Comparison of ENCODE assay signal across 1 cellular context in the genomic region with DNA sequence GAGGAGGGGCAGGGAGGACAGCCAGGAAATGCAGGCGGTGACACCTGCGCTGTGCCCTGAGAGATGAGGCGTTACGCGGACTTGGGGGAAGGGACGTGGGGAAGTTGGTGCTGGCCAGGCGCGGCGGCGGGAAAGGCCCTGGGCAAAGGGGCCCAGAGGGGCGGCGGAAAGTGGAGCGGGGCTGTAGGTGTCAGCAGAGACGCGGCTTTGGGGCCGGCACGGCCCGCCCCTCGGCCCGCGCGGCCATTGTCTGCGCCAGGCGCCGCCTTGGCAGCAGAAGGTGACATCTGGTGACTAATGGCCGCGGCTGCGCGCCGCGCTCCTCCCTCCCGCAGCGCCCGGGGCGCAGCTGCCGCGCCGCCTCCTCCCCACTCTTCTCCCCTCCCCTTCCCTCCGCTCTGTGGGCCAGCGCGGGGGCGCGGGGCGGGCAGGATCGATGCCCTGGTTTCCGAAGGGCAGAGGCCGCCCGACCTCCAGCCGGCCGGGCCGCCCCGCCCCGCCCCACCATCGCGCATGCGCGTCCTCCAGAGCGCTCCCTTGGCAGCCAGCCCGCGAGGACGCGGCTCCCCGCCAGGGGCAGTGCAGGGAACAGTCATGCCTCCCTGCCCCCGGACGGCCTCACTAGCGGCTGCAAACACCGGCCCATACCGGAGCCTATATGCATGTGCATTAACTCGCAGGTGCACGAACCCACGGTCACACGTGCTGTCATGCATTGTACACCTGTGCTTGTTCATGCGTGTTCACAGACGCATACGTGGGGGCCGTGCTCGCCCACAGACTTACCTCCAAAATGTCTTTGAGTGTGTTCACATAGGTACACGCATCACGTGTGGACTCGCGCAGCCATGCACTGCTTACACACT.
A peak's percentile ranks its signal among the peaks of the same experiment; 100 is the strongest.
TF ChIP-seq lines count a peak whose summit lies in the region.

No MANE protein-coding gene starts in this region.

TF ChIP-seq in GM12878, 131 proteins besides CTCF, POLR2A, EP300 and RAD21 (continued from another document):
- TF ChIP-seq, protein P1, sequence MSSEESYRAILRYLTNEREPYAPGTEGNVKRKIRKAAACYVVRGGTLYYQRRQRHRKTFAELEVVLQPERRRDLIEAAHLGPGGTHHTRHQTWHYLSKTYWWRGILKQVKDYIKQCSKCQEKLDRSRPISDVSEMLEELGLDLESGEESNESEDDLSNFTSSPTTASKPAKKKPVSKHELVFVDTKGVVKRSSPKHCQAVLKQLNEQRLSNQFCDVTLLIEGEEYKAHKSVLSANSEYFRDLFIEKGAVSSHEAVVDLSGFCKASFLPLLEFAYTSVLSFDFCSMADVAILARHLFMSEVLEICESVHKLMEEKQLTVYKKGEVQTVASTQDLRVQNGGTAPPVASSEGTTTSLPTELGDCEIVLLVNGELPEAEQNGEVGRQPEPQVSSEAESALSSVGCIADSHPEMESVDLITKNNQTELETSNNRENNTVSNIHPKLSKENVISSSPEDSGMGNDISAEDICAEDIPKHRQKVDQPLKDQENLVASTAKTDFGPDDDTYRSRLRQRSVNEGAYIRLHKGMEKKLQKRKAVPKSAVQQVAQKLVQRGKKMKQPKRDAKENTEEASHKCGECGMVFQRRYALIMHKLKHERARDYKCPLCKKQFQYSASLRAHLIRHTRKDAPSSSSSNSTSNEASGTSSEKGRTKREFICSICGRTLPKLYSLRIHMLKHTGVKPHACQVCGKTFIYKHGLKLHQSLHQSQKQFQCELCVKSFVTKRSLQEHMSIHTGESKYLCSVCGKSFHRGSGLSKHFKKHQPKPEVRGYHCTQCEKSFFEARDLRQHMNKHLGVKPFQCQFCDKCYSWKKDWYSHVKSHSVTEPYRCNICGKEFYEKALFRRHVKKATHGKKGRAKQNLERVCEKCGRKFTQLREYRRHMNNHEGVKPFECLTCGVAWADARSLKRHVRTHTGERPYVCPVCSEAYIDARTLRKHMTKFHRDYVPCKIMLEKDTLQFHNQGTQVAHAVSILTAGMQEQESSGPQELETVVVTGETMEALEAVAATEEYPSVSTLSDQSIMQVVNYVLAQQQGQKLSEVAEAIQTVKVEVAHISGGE (CRISPR knock-in tag; IDR thresholded peaks at IDR 0.05): no peak
- no peak for TF ChIP-seq SIN3A (IDR thresholded peaks at IDR 0.05; ENCODE audit: low read depth, low read length)
- TF ChIP-seq RUNX3 (IDR thresholded peaks at IDR 0.05; ENCODE audit: low read length): peak; percentile 33
- TF ChIP-seq, protein P2, sequence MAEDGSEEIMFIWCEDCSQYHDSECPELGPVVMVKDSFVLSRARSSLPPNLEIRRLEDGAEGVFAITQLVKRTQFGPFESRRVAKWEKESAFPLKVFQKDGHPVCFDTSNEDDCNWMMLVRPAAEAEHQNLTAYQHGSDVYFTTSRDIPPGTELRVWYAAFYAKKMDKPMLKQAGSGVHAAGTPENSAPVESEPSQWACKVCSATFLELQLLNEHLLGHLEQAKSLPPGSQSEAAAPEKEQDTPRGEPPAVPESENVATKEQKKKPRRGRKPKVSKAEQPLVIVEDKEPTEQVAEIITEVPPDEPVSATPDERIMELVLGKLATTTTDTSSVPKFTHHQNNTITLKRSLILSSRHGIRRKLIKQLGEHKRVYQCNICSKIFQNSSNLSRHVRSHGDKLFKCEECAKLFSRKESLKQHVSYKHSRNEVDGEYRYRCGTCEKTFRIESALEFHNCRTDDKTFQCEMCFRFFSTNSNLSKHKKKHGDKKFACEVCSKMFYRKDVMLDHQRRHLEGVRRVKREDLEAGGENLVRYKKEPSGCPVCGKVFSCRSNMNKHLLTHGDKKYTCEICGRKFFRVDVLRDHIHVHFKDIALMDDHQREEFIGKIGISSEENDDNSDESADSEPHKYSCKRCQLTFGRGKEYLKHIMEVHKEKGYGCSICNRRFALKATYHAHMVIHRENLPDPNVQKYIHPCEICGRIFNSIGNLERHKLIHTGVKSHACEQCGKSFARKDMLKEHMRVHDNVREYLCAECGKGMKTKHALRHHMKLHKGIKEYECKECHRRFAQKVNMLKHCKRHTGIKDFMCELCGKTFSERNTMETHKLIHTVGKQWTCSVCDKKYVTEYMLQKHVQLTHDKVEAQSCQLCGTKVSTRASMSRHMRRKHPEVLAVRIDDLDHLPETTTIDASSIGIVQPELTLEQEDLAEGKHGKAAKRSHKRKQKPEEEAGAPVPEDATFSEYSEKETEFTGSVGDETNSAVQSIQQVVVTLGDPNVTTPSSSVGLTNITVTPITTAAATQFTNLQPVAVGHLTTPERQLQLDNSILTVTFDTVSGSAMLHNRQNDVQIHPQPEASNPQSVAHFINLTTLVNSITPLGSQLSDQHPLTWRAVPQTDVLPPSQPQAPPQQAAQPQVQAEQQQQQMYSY (CRISPR knock-in tag; IDR thresholded peaks at IDR 0.05): no peak
- no peak for TF ChIP-seq RBBP5 (conservative IDR thresholded peaks at IDR 0.05)
- TF ChIP-seq POU2F2 (IDR thresholded peaks at IDR 0.05; ENCODE audit: borderline replicate concordance, low read depth, low read length): peak; percentile 60; the same call in 2 of the 3 replicates
- peak; percentile 95 for TF ChIP-seq YY1 (IDR thresholded peaks at IDR 0.05; ENCODE audit: low read depth, low read length)
- TF ChIP-seq POLR2AphosphoS2 (IDR thresholded peaks at IDR 0.05; ENCODE audit: low read depth, low read length): peak; percentile 75; the same call in 1 of the 2 replicates
- peak; percentile 47; the same call in 1 of the 2 replicates for TF ChIP-seq PML (IDR thresholded peaks at IDR 0.05; ENCODE audit: low read length)
- TF ChIP-seq, protein P3, sequence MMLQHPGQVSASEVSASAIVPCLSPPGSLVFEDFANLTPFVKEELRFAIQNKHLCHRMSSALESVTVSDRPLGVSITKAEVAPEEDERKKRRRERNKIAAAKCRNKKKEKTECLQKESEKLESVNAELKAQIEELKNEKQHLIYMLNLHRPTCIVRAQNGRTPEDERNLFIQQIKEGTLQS (IDR thresholded peaks at IDR 0.05; ENCODE audit: borderline replicate concordance, extremely low read depth, low read depth, low read length): no peak
- TF ChIP-seq FOXK2 (IDR thresholded peaks at IDR 0.05): no peak
- TF ChIP-seq, protein P4, sequence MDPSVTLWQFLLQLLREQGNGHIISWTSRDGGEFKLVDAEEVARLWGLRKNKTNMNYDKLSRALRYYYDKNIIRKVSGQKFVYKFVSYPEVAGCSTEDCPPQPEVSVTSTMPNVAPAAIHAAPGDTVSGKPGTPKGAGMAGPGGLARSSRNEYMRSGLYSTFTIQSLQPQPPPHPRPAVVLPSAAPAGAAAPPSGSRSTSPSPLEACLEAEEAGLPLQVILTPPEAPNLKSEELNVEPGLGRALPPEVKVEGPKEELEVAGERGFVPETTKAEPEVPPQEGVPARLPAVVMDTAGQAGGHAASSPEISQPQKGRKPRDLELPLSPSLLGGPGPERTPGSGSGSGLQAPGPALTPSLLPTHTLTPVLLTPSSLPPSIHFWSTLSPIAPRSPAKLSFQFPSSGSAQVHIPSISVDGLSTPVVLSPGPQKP (IDR thresholded peaks at IDR 0.05; ENCODE audit: low read depth, low read length): no peak
TF ChIP-seq in GM12878: peak in this region for 40.
